Comparison of ENCODE assay signal across 18 cellular contexts in genomic region chr4:81032174-81032551, GRCh38. TPM values are rescaled to one million over a fixed set of nuclear protein-coding genes. Genes with fewer than 3 reads are reported as not detected.
DNase-seq lines count a peak whose midpoint lies in the region; ATAC-seq and TF ChIP-seq lines count a peak whose summit lies in the region.
"Had no signal": no experiment of that assay in that cellular context is flagged by ENCODE, and none has a peak within 500 bp of the region (broad histone marks: within the 10 kb centered on the region; RNA-seq: fewer than 3 reads in every experiment).

No MANE protein-coding gene starts in this region.

- H2AFZ ChIP-seq in GM23338 = no peak overlapping the region; the same call in 1 of the 2 replicates

- H3K27ac ChIP-seq in GM23338 (ENCODE audit: low read depth) = no peak overlapping the region
- H3K27ac ChIP-seq in gastroesophageal sphincter = peak overlapping the region in 3 of 4 donors; percentile 53 to 75 (median 74)
- H3K27ac ChIP-seq: BLaER1 treated with 17β-estradiol and CSF1 and Interleukin-3, amounts not matched to agents 10 nM and 100 nM; coronary artery; right lobe of liver had no signal

- DNase-seq in GM23338 (ENCODE audit: low spot score) = peak; percentile 41
- DNase-seq in NCI-H187 (lab: John Stamatoyannopoulos, UW) = peak; percentile 64 to 67
- DNase-seq in islet precursor cell = no peak
- no peak for DNase-seq in activated CD4-positive, CD25-positive, alpha-beta regulatory T cell (lab: John Stamatoyannopoulos, UW)
- no peak for DNase-seq in left lobe of liver (ENCODE audit: low spot score)
- DNase-seq: activated CD4-positive, alpha-beta T cell treated with anti-CD3 and anti-CD28 coated beads for 48 hours; activated T-cell treated with anti-CD3 and anti-CD28 coated beads, Interleukin-2, amount 50 U/mL, for 24 hours; GDM1; Karpas-422; midbrain; right lobe of liver; T-helper 2 cell had no signal

- H3F3A ChIP-seq in GM23338 (replicated peaks; ENCODE audit: low read depth) = 0 out of 2 replicates have a peak, but pooled peaks cover 3% of the 10 kb centered on the region

- no peaks in the 10 kb centered on the region for H3K36me3 Mint-ChIP-seq in GM23338 (ENCODE audit: low read depth)
- H3K36me3 Mint-ChIP-seq in nephron (ENCODE audit: low read depth) = no peaks in the 10 kb centered on the region

- no peaks in the 10 kb centered on the region for H4K20me1 ChIP-seq in GM23338 (replicated peaks; ENCODE audit: insufficient read depth)
- H4K20me1 ChIP-seq: BLaER1 treated with 17β-estradiol and CSF1 and Interleukin-3, amounts not matched to agents 10 nM and 100 nM had no signal

- H3K27me3 ChIP-seq in GM23338 (ENCODE audit: insufficient read depth) (peaks cover 70% of the 10 kb centered on the region), gastroesophageal sphincter (peaks cover 34% of the 10 kb centered on the region)
- H3K27me3 ChIP-seq: BLaER1 treated with 17β-estradiol and CSF1 and Interleukin-3, amounts not matched to agents 10 nM and 100 nM; right lobe of liver had no signal

- no peaks in the 10 kb centered on the region for H3K79me2 ChIP-seq in GM23338 (replicated peaks; ENCODE audit: insufficient read depth)

- peak; percentile 6 for ATAC-seq in GM23338
- no peak for ATAC-seq in gastroesophageal sphincter
- ATAC-seq in GM18909 (IDR thresholded peaks at IDR 0.05; ENCODE audit: poor library complexity, unreplicated experiment) = no peak
- ATAC-seq in left lobe of liver = no peak

- H3K36me3 ChIP-seq in GM23338 (ENCODE audit: insufficient read depth) (no peaks in the 10 kb centered on the region), gastroesophageal sphincter (no peaks in the 10 kb centered on the region)
- H3K36me3 ChIP-seq: BLaER1 treated with 17β-estradiol and CSF1 and Interleukin-3, amounts not matched to agents 10 nM and 100 nM; right lobe of liver had no signal

- H3K4me1 ChIP-seq in GM23338 (ENCODE audit: insufficient read depth) (peaks cover 20% of the 10 kb centered on the region; the same call in 1 of the 2 replicates), gastroesophageal sphincter (peaks cover 0 to 24% (median 3%) of the 10 kb centered on the region in 3 donors)
- H3K4me1 ChIP-seq: BLaER1 treated with 17β-estradiol and CSF1 and Interleukin-3, amounts not matched to agents 10 nM and 100 nM had no signal

- TF ChIP-seq CTCF in GM23338 (conservative IDR thresholded peaks at IDR 0.05; ENCODE audit: low read depth in 2 of 2) (no peak), gastroesophageal sphincter (IDR thresholded peaks at IDR 0.05) (no peak), nephron (IDR thresholded peaks at IDR 0.05; ENCODE audit: unreplicated experiment in 3 of 3) (no peak)

- no peaks in the 10 kb centered on the region for H3K9me2 ChIP-seq in GM23338 (ENCODE audit: insufficient read depth)

- H3K4me3 Mint-ChIP-seq in GM23338 (peak overlapping the region; percentile 84), nephron (peak overlapping the region; percentile 90 to 91 (median 90))

- H3K27ac Mint-ChIP-seq in GM23338 (no peak overlapping the region), nephron (no peak overlapping the region)
- H3K27ac Mint-ChIP-seq: activated T-cell treated with anti-CD3 and anti-CD28 coated beads, Interleukin-2, amount 50 U/mL, for 24 hours; stimulated activated naive CD8-positive, alpha-beta T cell treated with anti-CD3 and anti-CD28 coated beads, Interleukin-15, Interleukin-2, amounts not matched to agents 100 ng/mL and 50 ng/mL, for 24 hours had no signal

- no peaks in the 10 kb centered on the region for H3K9me3 ChIP-seq in gastroesophageal sphincter
- H3K9me3 ChIP-seq: right lobe of liver had no signal

- no peak for TF ChIP-seq POLR2A in gastroesophageal sphincter (IDR thresholded peaks at IDR 0.05)

- H3K4me1 Mint-ChIP-seq in GM23338 (peaks cover 34% of the 10 kb centered on the region), nephron (peaks cover 20% of the 10 kb centered on the region)

- H3K27me3 Mint-ChIP-seq in GM23338 (ENCODE audit: insufficient read depth, low read depth, poor library complexity) (peaks cover 38% of the 10 kb centered on the region), nephron (ENCODE audit: low read depth) (peaks cover 75% of the 10 kb centered on the region)

- H3K9me3 Mint-ChIP-seq in GM23338 (no peaks in the 10 kb centered on the region), nephron (no peaks in the 10 kb centered on the region)
- H3K9me3 Mint-ChIP-seq: activated T-cell treated with anti-CD3 and anti-CD28 coated beads, Interleukin-2, amount 50 U/mL, for 24 hours; stimulated activated naive CD8-positive, alpha-beta T cell treated with anti-CD3 and anti-CD28 coated beads, Interleukin-15, Interleukin-2, amounts not matched to agents 100 ng/mL and 50 ng/mL, for 24 hours had no signal

- 15 to 28% methylated on average over 3 of the region's 3 CpGs for whole genome bisulfite sequencing in gastroesophageal sphincter (ENCODE audit: low coverage in 1 of 2), 2 donors

- H3K4me3 ChIP-seq in GM23338 = peak overlapping the region; percentile 77
- peak overlapping the region; percentile 61 to 66 for H3K4me3 ChIP-seq in gastroesophageal sphincter
- H3K4me3 ChIP-seq: BLaER1 treated with 17β-estradiol and CSF1 and Interleukin-3, amounts not matched to agents 10 nM and 100 nM; right lobe of liver had no signal

- TF ChIP-seq EP300 in gastroesophageal sphincter (IDR thresholded peaks at IDR 0.05) = no peak

- peak overlapping the region; percentile 96 for H3K4me2 ChIP-seq in GM23338
- H3K4me2 ChIP-seq: BLaER1 treated with 17β-estradiol and CSF1 and Interleukin-3, amounts not matched to agents 10 nM and 100 nM had no signal

TF ChIP-seq in GM23338, 12 proteins besides CTCF, POLR2A, EP300 and RAD21:
- TF ChIP-seq POLR2AphosphoS5 (IDR thresholded peaks at IDR 0.05; ENCODE audit: low read depth) (no peak), ZNF462 (CRISPR knock-in tag; IDR thresholded peaks at IDR 0.05) (no peak)

RNA-seq across cellular contexts. Expression of gene BMP3, which starts 1.7 kb away (rescaled TPM):
- total RNA-seq in GM23338 (2014; rRNA removed; shearing (Covaris generic)) = 0.04 and 0.10 TPM in 2 replicates
- polyA plus RNA-seq in GM23338 (2016; fragmentation: Nextera tagmentation; extraction: Ambion mirVana) = 0.03 TPM in 1 of 2 replicates, not detected in the other
- total RNA-seq in gastroesophageal sphincter = 10 to 100 TPM in 3 of 4 donors, 1 to 10 TPM in 1; 8.2 to 24.5 (median 17.5) TPM
- not detected for total RNA-seq in left lobe of liver
- total RNA-seq: right lobe of liver had no signal

Comparison
In these comparisons a context has a peak if more than half of its experiments do, and no peak if none do; other contexts are left out.
1. DNase-seq: peak in GM23338 (single experiment) and NCI-H187 (2 of 2); none in islet precursor cell (single experiment), activated CD4-positive, CD25-positive, alpha-beta regulatory T cell (0 of 4) and left lobe of liver (single experiment).